In the genomic region with DNA sequence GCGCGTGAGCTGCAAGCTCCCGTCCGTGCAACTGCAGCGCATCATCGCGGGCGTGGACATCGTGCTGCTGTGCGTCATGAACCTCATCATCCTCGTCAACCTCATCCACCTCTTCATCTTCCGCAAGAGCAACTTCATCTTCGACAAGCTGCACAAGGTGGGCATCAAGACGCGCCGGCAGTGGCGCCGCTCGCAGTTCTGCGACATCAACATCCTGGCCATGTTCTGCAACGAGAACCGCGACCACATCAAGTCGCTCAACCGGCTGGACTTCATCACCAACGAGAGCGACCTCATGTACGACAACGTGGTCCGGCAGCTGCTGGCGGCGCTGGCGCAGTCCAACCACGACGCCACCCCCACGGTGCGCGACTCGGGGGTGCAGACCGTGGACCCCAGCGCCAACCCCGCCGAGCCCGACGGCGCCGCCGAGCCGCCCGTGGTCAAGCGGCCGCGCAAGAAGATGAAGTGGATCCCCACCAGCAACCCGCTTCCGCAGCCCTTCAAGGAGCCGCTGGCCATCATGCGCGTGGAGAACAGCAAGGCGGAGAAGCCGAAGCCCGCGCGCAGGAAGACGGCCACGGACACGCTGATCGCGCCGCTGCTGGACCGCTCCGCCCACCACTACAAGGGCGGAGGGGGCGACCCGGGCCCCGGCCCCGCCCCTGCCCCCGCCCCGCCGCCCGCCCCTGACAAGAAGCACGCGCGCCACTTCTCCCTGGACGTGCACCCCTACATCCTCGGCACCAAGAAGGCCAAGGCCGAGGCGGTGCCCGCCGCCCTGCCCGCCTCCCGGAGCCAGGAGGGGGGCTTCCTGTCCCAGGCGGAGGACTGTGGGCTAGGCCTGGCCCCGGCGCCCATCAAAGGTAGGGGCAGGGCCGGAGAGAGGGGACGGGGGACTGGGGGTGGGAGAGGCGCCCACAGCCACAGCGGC, we compare ENCODE assay signal across 23 cellular contexts. TPM values are rescaled to one million over a fixed set of nuclear protein-coding genes. Genes with fewer than 3 reads are reported as not detected.
DNase-seq lines count a peak whose midpoint lies in the region; ATAC-seq and TF ChIP-seq lines count a peak whose summit lies in the region.
"Had no signal": no experiment of that assay in that cellular context is flagged by ENCODE, and none has a peak within 500 bp of the region (broad histone marks: within the 10 kb centered on the region; RNA-seq: fewer than 3 reads in every experiment).

No MANE protein-coding gene starts in this region.

- ATAC-seq in IMR-90 (ENCODE audit: low read depth) (no peak), left lung (no peak), sciatic nerve (no peak), GM18867 (IDR thresholded peaks at IDR 0.05; ENCODE audit: unreplicated experiment) (no peak), GM21737 (IDR thresholded peaks at IDR 0.05; ENCODE audit: unreplicated experiment) (no peak)
- ATAC-seq: PC-3 had no signal

- H2AK5ac ChIP-seq in IMR-90 (ENCODE audit: low read depth, low read length) = no peak overlapping the region

- H2BK20ac ChIP-seq in IMR-90 (ENCODE audit: low read depth, low read length) = no peak overlapping the region

- H3K9ac ChIP-seq in BLaER1 treated with 17β-estradiol and CSF1 and Interleukin-3, amounts not matched to agents 10 nM and 100 nM = no peak overlapping the region
- no peak overlapping the region for H3K9ac ChIP-seq in IMR-90 (ENCODE audit: low read depth, low read length)
- H3K9ac ChIP-seq: GM23248 had no signal

- H3K36me3 ChIP-seq in BLaER1 treated with 17β-estradiol and CSF1 and Interleukin-3, amounts not matched to agents 10 nM and 100 nM = no peaks in the 10 kb centered on the region
- H3K36me3 ChIP-seq in IMR-90 (ENCODE audit: control insufficient read depth, insufficient read depth, low read length) = peaks cover 2% of the 10 kb centered on the region; the same call in 1 of the 2 replicates
- no peaks in the 10 kb centered on the region for H3K36me3 ChIP-seq in left lung
- H3K36me3 ChIP-seq: SJCRH30 had no signal

- H2BK5ac ChIP-seq in IMR-90 (ENCODE audit: low read depth, low read length, poor library complexity, severe bottlenecking) = no peak overlapping the region

- no peaks in the 10 kb centered on the region for H3K9me3 ChIP-seq in BLaER1 treated with 17β-estradiol and CSF1 and Interleukin-3, amounts not matched to agents 10 nM and 100 nM (replicated peaks in 1 of 11)
- H3K9me3 ChIP-seq in IMR-90 (ENCODE audit: control insufficient read depth, insufficient read depth, low read length) (no peaks in the 10 kb centered on the region), left lung (no peaks in the 10 kb centered on the region)
- H3K9me3 ChIP-seq: SJCRH30 had no signal

- POLR2A ChIA-PET in IMR-90 (lab: Charles Lee; ENCODE audit: unreplicated experiment) = no interaction called here

- CTCF ChIA-PET in IMR-90 (lab: Yijun Ruan, JAX) = no interaction called here

- H3K9me1 ChIP-seq in IMR-90 (ENCODE audit: insufficient read depth, low read length) = no peaks in the 10 kb centered on the region

- peak overlapping the region in 9 of 11 experiments; percentile 15 to 89 (median 87); a peak in 15 of 22 replicates for H3K4me2 ChIP-seq in BLaER1 treated with 17β-estradiol and CSF1 and Interleukin-3, amounts not matched to agents 10 nM and 100 nM
- no peak overlapping the region for H3K4me2 ChIP-seq in IMR-90 (ENCODE audit: low read depth, low read length)

- DNase-seq in IMR-90 (no peak), left lung (peak; percentile 22 to 72), sciatic nerve (ENCODE audit: low spot score) (peak; percentile 58), HCEC 1CT (no peak), HuH-7 (ENCODE audit: low spot score) (no peak)
- DNase-seq: COR-L47, DMS 273 treated with DMSO at 0.1 percent for 48 hours, DND-41, Kasumi-1, MM.1S, NCI-H1092, NCI-H1436 treated with DMSO at 0.1 percent for 48 hours, NCI-H2029, NCI-H345, NCI-H526, PC-3, SJCRH30 had no signal

- intact Hi-C loops in IMR-90 (cut with micrococcal nuclease) (no loop called here), left lung (cut with DNase I) (no loop called here), sciatic nerve (cut with DNase I) (no loop called here)

- no peak overlapping the region for H3K4ac ChIP-seq in IMR-90 (ENCODE audit: low read depth, low read length)

- no peak overlapping the region for H3K18ac ChIP-seq in IMR-90 (ENCODE audit: low read depth, low read length)

- H3K14ac ChIP-seq in IMR-90 (replicated peaks; ENCODE audit: low read depth, low read length) = no peak overlapping the region

- no peak overlapping the region for H2BK15ac ChIP-seq in IMR-90 (ENCODE audit: low read depth, low read length)

- H2AFZ ChIP-seq in IMR-90 (replicated peaks; ENCODE audit: low read length, poor library complexity) = no peak overlapping the region
- H2AFZ ChIP-seq: GM23248 had no signal

- TF ChIP-seq POLR2A in IMR-90 (IDR thresholded peaks at IDR 0.05; ENCODE audit: low read depth, low read length) = no peak

- peaks cover 0 to 33% (median 11%) of the 10 kb centered on the region in 11 experiments; a peak in 15 of 22 replicates for H3K27me3 ChIP-seq in BLaER1 treated with 17β-estradiol and CSF1 and Interleukin-3, amounts not matched to agents 10 nM and 100 nM
- H3K27me3 ChIP-seq in IMR-90 (ENCODE audit: control insufficient read depth, insufficient read depth, low read length) (no peaks in the 10 kb centered on the region; the same call in 1 of the 2 replicates), left lung (peaks cover 0 to 38% of the 10 kb centered on the region in 2 donors)

- TF ChIP-seq RAD21 in IMR-90 (IDR thresholded peaks at IDR 0.05; ENCODE audit: low read length) = no peak

- BruUV-seq in IMR-90 (replicated peaks; lab: Mats Ljungman, UMichigan) = no TSS peak

- H3K4me3 ChIP-seq in BLaER1 treated with 17β-estradiol and CSF1 and Interleukin-3, amounts not matched to agents 10 nM and 100 nM = no peak overlapping the region
- H3K4me3 ChIP-seq in IMR-90 (ENCODE audit: insufficient read depth, low read depth, low read length) (no peak overlapping the region), left lung (no peak overlapping the region)
- H3K4me3 ChIP-seq: GM23248, SJCRH30 had no signal

- H3K27ac ChIP-seq in BLaER1 treated with 17β-estradiol and CSF1 and Interleukin-3, amounts not matched to agents 10 nM and 100 nM = no peak overlapping the region
- no peak overlapping the region for H3K27ac ChIP-seq in IMR-90 (ENCODE audit: insufficient read depth, low read length)
- no peak overlapping the region for H3K27ac ChIP-seq in left lung
- H3K27ac ChIP-seq: GM23248, RWPE1, SJCRH30 had no signal

- peaks cover 0 to 72% (median 16%) of the 10 kb centered on the region in 11 experiments; a peak in 14 of 22 replicates for H4K20me1 ChIP-seq in BLaER1 treated with 17β-estradiol and CSF1 and Interleukin-3, amounts not matched to agents 10 nM and 100 nM
- H4K20me1 ChIP-seq in IMR-90 (ENCODE audit: insufficient read depth, low read length) = no peaks in the 10 kb centered on the region

- H3K56ac ChIP-seq in IMR-90 (ENCODE audit: extremely low read depth, insufficient read depth, low read length) = no peak overlapping the region

- H3K79me1 ChIP-seq in IMR-90 (ENCODE audit: low read depth in 1 of 2, low read length in 2 of 2) = no peaks in the 10 kb centered on the region

- H3K23ac ChIP-seq in IMR-90 (ENCODE audit: low read depth, low read length) = no peak overlapping the region

- no peak overlapping the region for H4K8ac ChIP-seq in IMR-90 (ENCODE audit: low read depth in 2 of 2, low read length in 2 of 2)

- peak overlapping the region; percentile 19 for H2AK9ac ChIP-seq in IMR-90 (replicated peaks; ENCODE audit: low read depth, low read length, poor library complexity)

- in situ Hi-C loops in IMR-90 (cut with MboI; ENCODE audit: low sequenced_read_pairs) = no loop called here

- no peak overlapping the region for H4K5ac ChIP-seq in IMR-90 (ENCODE audit: low read depth, low read length)

- 78% methylated on average over 46 of the region's 98 CpGs; no CpG with 5 or more reads in 1 of the 2 experiments for WGBS in IMR-90 (ENCODE audit: extremely low coverage in 2 of 2, insufficient read length in 1 of 2), 2 experiments

- TF ChIP-seq CTCF in IMR-90 (conservative IDR thresholded peaks at IDR 0.05; ENCODE audit: low read depth, low read length) (no peak), left lung (IDR thresholded peaks at IDR 0.05) (no peak)

- peaks cover 19 to 81% (median 66%) of the 10 kb centered on the region in 10 experiments for H3K4me1 ChIP-seq in BLaER1 treated with 17β-estradiol and CSF1 and Interleukin-3, amounts not matched to agents 10 nM and 100 nM
- no peaks in the 10 kb centered on the region for H3K4me1 ChIP-seq in IMR-90 (ENCODE audit: control insufficient read depth, insufficient read depth, low read length)
- peaks cover 0 to 5% of the 10 kb centered on the region in 2 donors for H3K4me1 ChIP-seq in left lung
- H3K4me1 ChIP-seq: SJCRH30 had no signal

- no peak overlapping the region for H4K91ac ChIP-seq in IMR-90 (ENCODE audit: insufficient read depth, low read depth, low read length)

- dilution Hi-C loops in IMR-90 (cut with HindIII; ENCODE audit: low sequenced_read_pairs, unreplicated experiment) = no loop called here

- no peak overlapping the region for H2BK120ac ChIP-seq in IMR-90 (ENCODE audit: low read depth, low read length)

TF ChIP-seq in IMR-90, 13 proteins besides CTCF, POLR2A, EP300 and RAD21:
- TF ChIP-seq BHLHE40 (IDR thresholded peaks at IDR 0.05; ENCODE audit: low read depth, low read length) = no peak
- no peak for TF ChIP-seq MAZ (IDR thresholded peaks at IDR 0.05; ENCODE audit: borderline replicate concordance, low read depth, low read length)
- no peak for TF ChIP-seq RCOR1 (IDR thresholded peaks at IDR 0.05; ENCODE audit: insufficient replicate concordance, low read length)

RNA-seq across cellular contexts. Expression of a gene that starts 7.3 kb away (rescaled TPM):
- total RNA-seq in IMR-90 (2012; rRNA removed) = under 0.01 and 0.18 TPM in 2 replicates
- polyA plus RNA-seq in IMR-90 (2012; rRNA removed) = 1.3 and 1.7 TPM in 2 replicates
- polyA plus RNA-seq in IMR-90 (2012; cell fraction: cytosol; rRNA removed) = 1.6 and 3.8 TPM in 2 replicates
- 7.1 and 11.4 TPM in 2 replicates for polyA plus RNA-seq in IMR-90 (2012; cell fraction: nucleus; rRNA removed; ENCODE audit: low replicate concordance)
- 1 to 10 TPM; 2.1 to 4.6 TPM for total RNA-seq in left lung
- total RNA-seq in sciatic nerve = 0.76 TPM
- total RNA-seq: GM23248, SJCRH30 had no signal
- polyA plus RNA-seq: IgD-negative memory B cell had no signal

RNA-seq across cellular contexts. Expression of a gene that starts 7.9 kb away (rescaled TPM):
- total RNA-seq in IMR-90 (2012; rRNA removed) (13.4 and 13.9 TPM in 2 replicates), left lung (10 to 100 TPM; 37.5 to 54.2 TPM), sciatic nerve (22.8 TPM)
- 42.7 and 45.3 TPM in 2 replicates for polyA plus RNA-seq in IMR-90 (2012; rRNA removed)
- polyA plus RNA-seq in IMR-90 (2012; cell fraction: cytosol; rRNA removed) = 32.3 and 48.5 TPM in 2 replicates
- 188 and 434 TPM in 2 replicates for polyA plus RNA-seq in IMR-90 (2012; cell fraction: nucleus; rRNA removed; ENCODE audit: low replicate concordance)

RNA-seq across cellular contexts. Expression of a gene that starts 23.0 kb away (rescaled TPM):
- total RNA-seq in IMR-90 (2012; rRNA removed) (10.3 and 10.4 TPM in 2 replicates), left lung (10 to 100 TPM; 19.5 to 22.0 TPM), sciatic nerve (22.6 TPM)
- polyA plus RNA-seq in IMR-90 (2012; rRNA removed) = 21.4 and 22.9 TPM in 2 replicates
- polyA plus RNA-seq in IMR-90 (2012; cell fraction: cytosol; rRNA removed) = 16.7 and 25.0 TPM in 2 replicates
- polyA plus RNA-seq in IMR-90 (2012; cell fraction: nucleus; rRNA removed; ENCODE audit: low replicate concordance) = 94.1 and 274 TPM in 2 replicates

Comparison
In these comparisons a context has a peak if more than half of its experiments do, and no peak if none do; other contexts are left out.
1. DNase-seq: peak in left lung (2 of 2) and sciatic nerve (single experiment); none in IMR-90 (single experiment), HCEC 1CT (single experiment) and HuH-7 (single experiment).